In genomic region chr14:64423987-64424386, GRCh38 we compare ENCODE assay signal across 13 cellular contexts. TPM values are rescaled to one million over a fixed set of nuclear protein-coding genes. Genes with fewer than 3 reads are reported as not detected.
A peak's percentile ranks its signal among the peaks of the same experiment; 100 is the strongest.
DNase-seq lines count a peak whose midpoint lies in the region; ATAC-seq and TF ChIP-seq lines count a peak whose summit lies in the region.
"Had no signal": no experiment of that assay in that cellular context is flagged by ENCODE, and none has a peak within 500 bp of the region (broad histone marks: within the 10 kb centered on the region; RNA-seq: fewer than 3 reads in every experiment).

No MANE protein-coding gene starts in this region.

- H3K27ac ChIP-seq in A673 (ENCODE audit: low read depth, low read length, poor library complexity, severe bottlenecking) = no peak overlapping the region
- H3K27ac ChIP-seq: prostate gland had no signal

- H3K27me3 Mint-ChIP-seq in activated T-helper 2 cell treated with anti-CD3 and anti-CD28 coated beads, Interferon-gamma antibody, Interleukin-2, Interleukin-4, amounts not matched to agents 10 μg/mL and 5 μg/mL and 100 μg/mL, durations not matched to agents 14 hours and 24 hours and 36 hours (ENCODE audit: low read depth) = no peaks in the 10 kb centered on the region
- no peaks in the 10 kb centered on the region for H3K27me3 Mint-ChIP-seq in immature natural killer cell (ENCODE audit: low read depth in 3 of 3)
- H3K27me3 Mint-ChIP-seq: B cell had no signal

- no peaks in the 10 kb centered on the region for H3K9me3 Mint-ChIP-seq in activated T-helper 2 cell treated with anti-CD3 and anti-CD28 coated beads, Interferon-gamma antibody, Interleukin-2, Interleukin-4, amounts not matched to agents 10 μg/mL and 5 μg/mL and 100 μg/mL, durations not matched to agents 14 hours and 24 hours and 36 hours
- H3K9me3 Mint-ChIP-seq in immature natural killer cell = no peaks in the 10 kb centered on the region

- peak; percentile 54 for DNase-seq in A673 (ENCODE audit: low spot score)
- peak; percentile 67 for DNase-seq in HCEC 1CT
- DNase-seq in activated T-helper 2 cell treated with anti-CD3 and anti-CD28 coated beads, Interferon-gamma antibody, Interleukin-2, Interleukin-4, amounts not matched to agents 10 μg/mL and 5 μg/mL and 100 μg/mL, durations not matched to agents 14 hours and 24 hours and 36 hours (ENCODE audit: low spot score) = no peak
- DNase-seq in fibroblast of the aortic adventitia (ENCODE audit: low read depth) = peak; percentile 13
- no peak for DNase-seq in GM03348 (ENCODE audit: low spot score)
- DNase-seq in SHP77 treated with DMSO at 0.1 percent for 48 hours (lab: John Stamatoyannopoulos, UW) = no peak
- DNase-seq in immature natural killer cell = no peak
- DNase-seq: effector CD4-positive, alpha-beta T cell; mucosa of descending colon; trophoblast cell had no signal

- no peak for TF ChIP-seq CTCF in A673 (conservative IDR thresholded peaks at IDR 0.05; ENCODE audit: low read depth, low read length)
- TF ChIP-seq CTCF in fibroblast of the aortic adventitia (IDR thresholded peaks at IDR 0.05; ENCODE audit: insufficient read depth, low read length) = no peak

- BruUV-seq in A673 (replicated peaks; lab: Mats Ljungman, UMichigan) = no TSS peak

- peaks cover 39% of the 10 kb centered on the region for H3K4me1 Mint-ChIP-seq in activated T-helper 2 cell treated with anti-CD3 and anti-CD28 coated beads, Interferon-gamma antibody, Interleukin-2, Interleukin-4, amounts not matched to agents 10 μg/mL and 5 μg/mL and 100 μg/mL, durations not matched to agents 14 hours and 24 hours and 36 hours (ENCODE audit: low read depth)
- no peaks in the 10 kb centered on the region for H3K4me1 Mint-ChIP-seq in immature natural killer cell
- H3K4me1 Mint-ChIP-seq: B cell had no signal

- peaks cover 88% of the 10 kb centered on the region for H3K36me3 Mint-ChIP-seq in activated T-helper 2 cell treated with anti-CD3 and anti-CD28 coated beads, Interferon-gamma antibody, Interleukin-2, Interleukin-4, amounts not matched to agents 10 μg/mL and 5 μg/mL and 100 μg/mL, durations not matched to agents 14 hours and 24 hours and 36 hours (ENCODE audit: low read depth)
- H3K36me3 Mint-ChIP-seq in immature natural killer cell = peaks cover 26 to 49% (median 35%) of the 10 kb centered on the region in 3 donors

- H3K4me3 ChIP-seq in A673 (ENCODE audit: low read depth, low read length, poor library complexity, severe bottlenecking) = no peak overlapping the region
- no peak overlapping the region for H3K4me3 ChIP-seq in fibroblast of the aortic adventitia (ENCODE audit: low read depth, low read length)
- H3K4me3 ChIP-seq: mucosa of descending colon, prostate gland had no signal

- H3K27ac Mint-ChIP-seq in activated T-helper 2 cell treated with anti-CD3 and anti-CD28 coated beads, Interferon-gamma antibody, Interleukin-2, Interleukin-4, amounts not matched to agents 10 μg/mL and 5 μg/mL and 100 μg/mL, durations not matched to agents 14 hours and 24 hours and 36 hours = peak overlapping the region; percentile 93
- peak overlapping the region in 1 of 6 donors; percentile 53 for H3K27ac Mint-ChIP-seq in immature natural killer cell
- H3K27ac Mint-ChIP-seq: B cell had no signal

- no peaks in the 10 kb centered on the region for H3K9me3 ChIP-seq in A673 (ENCODE audit: low read depth, low read length, poor library complexity, severe bottlenecking)
- H3K9me3 ChIP-seq: mucosa of descending colon, prostate gland had no signal

- H3K36me3 ChIP-seq in A673 (ENCODE audit: insufficient read depth, low read length, poor library complexity, severe bottlenecking) = peaks cover 91% of the 10 kb centered on the region

- intact Hi-C loops in A673 (cut with micrococcal nuclease; ENCODE audit: unreplicated experiment) = no loop called here
- intact Hi-C loops in activated T-helper 2 cell treated with anti-CD3 and anti-CD28 coated beads, Interferon-gamma antibody, Interleukin-2, Interleukin-4, amounts not matched to agents 10 μg/mL and 5 μg/mL and 100 μg/mL, durations not matched to agents 14 hours and 24 hours and 36 hours (cut with micrococcal nuclease) = loop anchor here (1.0 to 10.0 kb wide), 8 partner anchors 15 to 569 kb away; partner anchors contain the start of genes MTHFD1, SYNE2 and ZBTB1

- peak overlapping the region; percentile 51 for H3K4me3 Mint-ChIP-seq in activated T-helper 2 cell treated with anti-CD3 and anti-CD28 coated beads, Interferon-gamma antibody, Interleukin-2, Interleukin-4, amounts not matched to agents 10 μg/mL and 5 μg/mL and 100 μg/mL, durations not matched to agents 14 hours and 24 hours and 36 hours (ENCODE audit: low read depth)
- H3K4me3 Mint-ChIP-seq in immature natural killer cell = no peak overlapping the region
- H3K4me3 Mint-ChIP-seq: B cell had no signal

- no peak for ATAC-seq in GM21619 (IDR thresholded peaks at IDR 0.05; ENCODE audit: unreplicated experiment)
- ATAC-seq: mucosa of descending colon had no signal

- POLR2A ChIA-PET in A673 (lab: Charles Lee; ENCODE audit: low non-redundant PET) = no interaction called here

- no peaks in the 10 kb centered on the region for H3K4me1 ChIP-seq in A673 (ENCODE audit: insufficient read depth, low read length, poor library complexity, severe bottlenecking)
- H3K4me1 ChIP-seq: prostate gland had no signal

- H3K27me3 ChIP-seq in A673 (replicated peaks; ENCODE audit: insufficient read depth, low read depth, low read length, poor library complexity) = no peaks in the 10 kb centered on the region

- CTCF ChIA-PET in A673 (lab: Charles Lee) = no interaction called here

RNA-seq across cellular contexts. Expression of gene MTHFD1, which starts 35.8 kb away (rescaled TPM):
- total RNA-seq in A673 (2021) (286 and 293 TPM in 2 replicates), fibroblast of the aortic adventitia (ENCODE audit: low replicate concordance) (12.2 and 73.1 TPM in 2 replicates)
- total RNA-seq in activated T-helper 2 cell treated with anti-CD3 and anti-CD28 coated beads, Interferon-gamma antibody, Interleukin-2, Interleukin-4, amounts not matched to agents 10 μg/mL and 5 μg/mL and 100 μg/mL, durations not matched to agents 14 hours and 24 hours and 36 hours = 291 and 309 TPM in 2 replicates
- polyA plus RNA-seq in immature natural killer cell = 10 to 100 TPM; 28.0 to 49.0 (median 42.7) TPM

RNA-seq across cellular contexts. Expression of gene AKAP5, which starts 41.3 kb away (rescaled TPM):
- total RNA-seq in A673 (2021) (2.2 and 2.6 TPM in 2 replicates), fibroblast of the aortic adventitia (ENCODE audit: low replicate concordance) (0.16 and 0.54 TPM in 2 replicates)
- total RNA-seq in activated T-helper 2 cell treated with anti-CD3 and anti-CD28 coated beads, Interferon-gamma antibody, Interleukin-2, Interleukin-4, amounts not matched to agents 10 μg/mL and 5 μg/mL and 100 μg/mL, durations not matched to agents 14 hours and 24 hours and 36 hours = 2.3 and 2.5 TPM in 2 replicates
- 1 to 10 TPM; 1.5 to 5.8 (median 4.2) TPM for polyA plus RNA-seq in immature natural killer cell

Comparison
In these comparisons a context has a peak if more than half of its experiments do, and no peak if none do; other contexts are left out.
1. DNase-seq: peak in A673 (single experiment), HCEC 1CT (single experiment) and fibroblast of the aortic adventitia (single experiment); none in activated T-helper 2 cell treated with anti-CD3 and anti-CD28 coated beads, Interferon-gamma antibody, Interleukin-2, Interleukin-4, amounts not matched to agents 10 μg/mL and 5 μg/mL and 100 μg/mL, durations not matched to agents 14 hours and 24 hours and 36 hours (single experiment), GM03348 (single experiment), SHP77 treated with DMSO at 0.1 percent for 48 hours (single experiment) and immature natural killer cell (0 of 3).